Comparison of ENCODE assay signal across 16 cellular contexts in genomic region chr3:22039156-22039555, GRCh38.
"Had no signal": no experiment of that assay in that cellular context is flagged by ENCODE, and none has a peak within 500 bp of the region (broad histone marks: within the 10 kb centered on the region; RNA-seq: fewer than 3 reads in every experiment).

No MANE protein-coding gene starts in this region.

- ATAC-seq: effector memory CD8-positive, alpha-beta T cell; gastrocnemius medialis; left lobe of liver; natural killer cell; pancreas; right lobe of liver; stimulated activated naive B cell treated with anti-CD40 and anti-IgM and Interleukin-4, amounts not matched to agents 10 μg/mL and 1 μg/mL and 100 μg/mL, for 72 hours had no signal

- DNase-seq: cortex of kidney; effector memory CD8-positive, alpha-beta T cell; erythroblast; esophagus squamous epithelium; gastrocnemius medialis; head of caudate nucleus; kidney; natural killer cell; pancreas; right lobe of liver; small intestine; stimulated activated CD4-positive, alpha-beta T cell treated with anti-CD3 and anti-CD28 coated beads, Interleukin-15, amount 100 ng/mL, for 24 hours; stimulated activated CD4-positive, alpha-beta T cell treated with anti-CD3 and anti-CD28 coated beads, Interleukin-2, amount 100 ng/mL, for 48 hours; stimulated activated naive B cell treated with anti-CD40 and anti-IgM and Interleukin-4, amounts not matched to agents 10 μg/mL and 1 μg/mL and 100 μg/mL, for 72 hours; upper lobe of left lung had no signal
